In the genomic region with DNA sequence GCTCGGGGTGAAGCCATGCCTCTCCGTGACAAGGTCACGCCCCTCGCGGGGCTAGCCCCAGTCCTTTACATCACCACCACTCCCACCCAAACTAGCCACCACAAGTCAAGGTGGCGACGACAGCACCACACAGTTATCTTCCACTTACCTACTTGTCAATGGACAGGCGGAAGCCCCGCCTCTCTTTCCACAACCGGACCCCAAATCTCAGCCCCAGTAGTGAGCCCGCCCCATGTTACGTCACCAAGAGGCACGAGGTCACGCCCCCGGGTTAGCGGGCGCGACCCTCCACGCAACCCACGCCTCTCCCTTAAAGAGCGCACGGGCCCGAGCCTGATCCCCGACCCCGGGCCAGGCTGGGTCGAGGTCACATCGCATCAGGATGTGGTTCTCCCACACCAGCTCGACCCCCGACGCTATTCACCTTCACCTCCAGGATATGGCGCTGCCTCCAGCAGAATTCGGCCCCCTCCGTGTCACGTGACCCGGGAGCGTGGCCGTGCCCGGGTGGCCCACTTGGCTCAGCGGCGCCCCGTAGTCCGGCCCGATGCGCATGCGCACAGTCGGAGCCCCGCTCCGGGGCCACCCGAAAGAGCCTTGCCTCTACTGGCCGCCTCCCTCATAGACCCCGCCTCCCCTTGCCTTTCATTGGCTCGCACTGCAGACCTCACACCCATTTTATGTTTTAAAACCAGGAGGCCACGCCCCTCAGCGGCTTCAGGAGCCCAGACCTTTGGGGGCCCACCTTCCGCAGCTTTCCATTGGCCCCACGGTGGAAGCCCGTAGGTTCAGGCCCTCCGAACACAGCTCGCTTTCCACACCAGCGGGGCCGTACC, we compare ENCODE assay signal across 8 cellular contexts. TPM values are rescaled to one million over a fixed set of nuclear protein-coding genes. Genes with fewer than 3 reads are reported as not detected.
DNase-seq lines count a peak whose midpoint lies in the region; ATAC-seq and TF ChIP-seq lines count a peak whose summit lies in the region.

No MANE protein-coding gene starts in this region.

- no peak overlapping the region for H2BK12ac ChIP-seq in H9 (ENCODE audit: insufficient read length, low read depth, low read length)

- H3K18ac ChIP-seq in H9 (ENCODE audit: insufficient read length, low read depth, low read length): peak overlapping the region; percentile 96

- H3K79me2 ChIP-seq in H9 (ENCODE audit: insufficient read depth, low read length): no peaks in the 10 kb centered on the region; the same call in 1 of the 2 replicates

- peak overlapping the region; percentile 37 for H3K4me2 ChIP-seq in H9 (ENCODE audit: insufficient read depth, insufficient read length, low read length)

- peak overlapping the region; percentile 95 to 99 (median 98) for H3K27ac Mint-ChIP-seq in H9
- H3K27ac Mint-ChIP-seq in natural killer cell treated with Interleukin-12 subunit alpha and Interleukin-12 subunit beta and Interleukin-15 and Interleukin-18, amount 100 ng/mL, for 72 hours: peak overlapping the region; percentile 85 to 96

- H3K4me1 ChIP-seq in H9 (ENCODE audit: insufficient read depth, low read length): no peaks in the 10 kb centered on the region

- H4K20me1 ChIP-seq in H9 (ENCODE audit: control insufficient read depth, insufficient read depth, insufficient read length): no peaks in the 10 kb centered on the region

- no peak overlapping the region for H4K91ac ChIP-seq in H9 (ENCODE audit: insufficient read length, low read depth, low read length)

- peaks cover 7% of the 10 kb centered on the region for H3K23me2 ChIP-seq in H9 (ENCODE audit: insufficient read length, low read depth, low read length, poor library complexity, severe bottlenecking)

- no peak overlapping the region for H3K4ac ChIP-seq in H9 (ENCODE audit: low read depth, low read length)

- H2AFZ ChIP-seq in H9 (ENCODE audit: low read length): no peak overlapping the region

- peaks cover 18 to 31% (median 25%) of the 10 kb centered on the region in 3 experiments; a peak in 6 of 7 replicates for H3K36me3 Mint-ChIP-seq in H9 (ENCODE audit: insufficient read depth in 1 of 3, low read depth in 3 of 3)
- H3K36me3 Mint-ChIP-seq in natural killer cell treated with Interleukin-12 subunit alpha and Interleukin-12 subunit beta and Interleukin-15 and Interleukin-18, amount 100 ng/mL, for 72 hours: no peaks in the 10 kb centered on the region

- H4K5ac ChIP-seq in H9 (ENCODE audit: insufficient read length, low read depth, low read length): no peak overlapping the region

- DNase-seq in G401 (ENCODE audit: low spot score) (peak; percentile 99), H9 (peak; percentile 99), M059J (ENCODE audit: low read depth) (peak; percentile 98), fibroblast of the aortic adventitia (ENCODE audit: low read depth) (peak; percentile 97)
- peak; percentile 98 for DNase-seq in activated effector memory CD4-positive, alpha-beta T cell treated with anti-CD3 and anti-CD28 coated beads, Interleukin-2, amount 50 U/mL, for 16 hours
- DNase-seq in natural killer cell treated with Interleukin-12 subunit alpha and Interleukin-12 subunit beta and Interleukin-15 and Interleukin-18, amount 100 ng/mL, for 72 hours (ENCODE audit: low spot score): peak; percentile 99
- peak; percentile 97 for DNase-seq in stimulated activated naive CD4-positive, alpha-beta T cell treated with Interleukin-2 at 50 U/mL for 16 hours (lab: John Stamatoyannopoulos, UW)

- H2AK5ac ChIP-seq in H9 (ENCODE audit: insufficient read length, low read length): no peak overlapping the region

- H3K79me1 ChIP-seq in H9 (ENCODE audit: insufficient read depth, low read depth, low read length, poor library complexity, severe bottlenecking): peaks cover 3% of the 10 kb centered on the region

- TF ChIP-seq CTCF in H9 (conservative IDR thresholded peaks at IDR 0.05) (no peak; the same call in 2 of the 3 replicates), fibroblast of the aortic adventitia (IDR thresholded peaks at IDR 0.05; ENCODE audit: insufficient read depth, low read length) (peak; percentile 1)

- no peak overlapping the region for H3K23ac ChIP-seq in H9 (ENCODE audit: insufficient read length, low read depth, low read length)

- H2BK15ac ChIP-seq in H9 (ENCODE audit: low read depth, low read length): no peak overlapping the region

- peak overlapping the region; percentile 91 for H3K4me3 ChIP-seq in fibroblast of the aortic adventitia (ENCODE audit: low read depth, low read length)

- H3K27me3 Mint-ChIP-seq in H9 (ENCODE audit: low read depth): peaks cover 3% of the 10 kb centered on the region
- H3K27me3 Mint-ChIP-seq in natural killer cell treated with Interleukin-12 subunit alpha and Interleukin-12 subunit beta and Interleukin-15 and Interleukin-18, amount 100 ng/mL, for 72 hours: peaks cover 0 to 2% of the 10 kb centered on the region in 2 donors

- TF ChIP-seq POLR2A in Raji (IDR thresholded peaks at IDR 0.05; ENCODE audit: insufficient read depth, low read depth, low read length): peak; percentile 80

- H4K8ac ChIP-seq in H9 (replicated peaks; ENCODE audit: insufficient read length, low read depth, low read length): no peak overlapping the region

- no peaks in the 10 kb centered on the region for H3K9me3 ChIP-seq in H9 (ENCODE audit: control insufficient read depth, low read depth, low read length)

- peak overlapping the region; percentile 95 to 96 for H3K4me3 Mint-ChIP-seq in H9
- peak overlapping the region; percentile 92 for H3K4me3 Mint-ChIP-seq in natural killer cell treated with Interleukin-12 subunit alpha and Interleukin-12 subunit beta and Interleukin-15 and Interleukin-18, amount 100 ng/mL, for 72 hours

- no peak overlapping the region for H3K56ac ChIP-seq in H9 (ENCODE audit: insufficient read length, low read depth, low read length)

- H3K9ac ChIP-seq in H9 (ENCODE audit: extremely low read depth, insufficient read length, low read length): peak overlapping the region; percentile 57

- in situ Hi-C loops in G401 (cut with HindIII; ENCODE audit: low sequenced_read_pairs): no loop called here

- no peaks in the 10 kb centered on the region; a peak in 2 of 5 replicates for H3K9me3 Mint-ChIP-seq in H9
- no peaks in the 10 kb centered on the region for H3K9me3 Mint-ChIP-seq in natural killer cell treated with Interleukin-12 subunit alpha and Interleukin-12 subunit beta and Interleukin-15 and Interleukin-18, amount 100 ng/mL, for 72 hours

- H2BK5ac ChIP-seq in H9 (ENCODE audit: insufficient read length, low read length): no peak overlapping the region

- peak overlapping the region; percentile 93; the same call in 1 of the 2 replicates for H3K14ac ChIP-seq in H9 (ENCODE audit: insufficient read depth, low read length)

- no peak overlapping the region for H3K27ac ChIP-seq in H9 (ENCODE audit: insufficient read length, low read depth, low read length)

- peak; percentile 96 for ATAC-seq in natural killer cell treated with Interleukin-12 subunit alpha and Interleukin-12 subunit beta and Interleukin-15 and Interleukin-18, amount 100 ng/mL, for 72 hours

- no peak overlapping the region for H3T11ph ChIP-seq in H9 (ENCODE audit: low read length)

- no peaks in the 10 kb centered on the region for H3K27me3 ChIP-seq in H9 (ENCODE audit: insufficient read depth, low read length)

- no peak overlapping the region for H2BK120ac ChIP-seq in H9 (ENCODE audit: low read depth, low read length, poor library complexity, severe bottlenecking)

- peaks cover 11 to 13% of the 10 kb centered on the region in 2 experiments for H3K4me1 Mint-ChIP-seq in H9
- peaks cover 14 to 19% of the 10 kb centered on the region in 2 donors for H3K4me1 Mint-ChIP-seq in natural killer cell treated with Interleukin-12 subunit alpha and Interleukin-12 subunit beta and Interleukin-15 and Interleukin-18, amount 100 ng/mL, for 72 hours (ENCODE audit: low read depth in 2 of 2)

- WGBS in H9 (ENCODE audit: extremely low coverage, insufficient read length, low lambda C conversion rate): no CpG with 5 or more reads among the region's 61 CpGs

- no peak overlapping the region for H2BK20ac ChIP-seq in H9 (ENCODE audit: low read depth, low read length, poor library complexity, severe bottlenecking)

RNA-seq across cellular contexts. Expression of a gene that starts 18.2 kb away (rescaled TPM):
- total RNA-seq in G401 (2014; rRNA removed; shearing (Covaris generic)): 43.0 and 56.5 TPM in 2 replicates
- total RNA-seq in H9 (2021) (19.3 and 21.4 TPM in 2 replicates), fibroblast of the aortic adventitia (ENCODE audit: low replicate concordance) (36.2 and 46.9 TPM in 2 replicates)
- total RNA-seq in M059J (2014; rRNA removed; shearing (Covaris generic)): 19.7 and 38.3 TPM in 2 replicates
- not detected for total RNA-seq in natural killer cell treated with Interleukin-12 subunit alpha and Interleukin-12 subunit beta and Interleukin-15 and Interleukin-18, amount 100 ng/mL, for 72 hours

RNA-seq across cellular contexts. Expression of a gene that starts 43.4 kb away (rescaled TPM):
- not detected in 2 replicates for total RNA-seq in G401 (2014; rRNA removed; shearing (Covaris generic))
- total RNA-seq in H9 (2021): not detected in 2 replicates
- total RNA-seq in M059J (2014; rRNA removed; shearing (Covaris generic)): not detected in 2 replicates
- total RNA-seq in fibroblast of the aortic adventitia (ENCODE audit: low replicate concordance): not detected in 2 replicates
- total RNA-seq in natural killer cell treated with Interleukin-12 subunit alpha and Interleukin-12 subunit beta and Interleukin-15 and Interleukin-18, amount 100 ng/mL, for 72 hours: not detected

Comparison
In these comparisons a context has a peak if more than half of its experiments do, and no peak if none do; other contexts are left out.
1. RNA of a gene that starts 18.2 kb away (total RNA-seq): 43.0 to 56.5 TPM in G401, 19.7 to 38.3 TPM in M059J, 36.2 to 46.9 TPM in fibroblast of the aortic adventitia and 19.3 to 21.4 TPM in H9; not detected in natural killer cell treated with Interleukin-12 subunit alpha and Interleukin-12 subunit beta and Interleukin-15 and Interleukin-18, amount 100 ng/mL, for 72 hours; every median in the first group is over 10 times any median in the second.
2. Peak in every context shown above with its lines, with median percentiles within 50 percentile points of each other: DNase-seq.